Comparison of ENCODE assay signal across 8 cellular contexts in genomic region chr5:149550267-149550582, GRCh38. TPM values are rescaled to one million over a fixed set of nuclear protein-coding genes. Genes with fewer than 3 reads are reported as not detected.
DNase-seq lines count a peak whose midpoint lies in the region; ATAC-seq and TF ChIP-seq lines count a peak whose summit lies in the region.

No MANE protein-coding gene starts in this region.

- in situ Hi-C loops in KBM-7 (cut with MboI; ENCODE audit: low pct_unique_long_range_greater_than_20kb, low sequenced_read_pairs) = loop anchor here (10.0 kb wide), 1 partner anchor 105 kb away; no protein-coding TSS in a partner anchor

- no peak for TF ChIP-seq CTCF in heart left ventricle (IDR thresholded peaks at IDR 0.05)
- TF ChIP-seq CTCF in WI38 (IDR thresholded peaks at IDR 0.05; ENCODE audit: low read depth, low read length) = no peak

- intact Hi-C loops in heart left ventricle (cut with DNase I) = loop anchor here in 6 of 10 donors (2.0 to 5.0 kb wide), 6 partner anchors 33 to 113 kb away; no protein-coding TSS in a partner anchor
- intact Hi-C loops in cardiac septum (cut with DNase I) = loop anchor here (5.0 kb wide), 1 partner anchor 63 kb away; no protein-coding TSS in a partner anchor

- no peaks in the 10 kb centered on the region for H3K9me3 ChIP-seq in heart left ventricle

- 0 to 1% (median 0%) methylated on average over 12 of the region's 12 CpGs for WGBS in heart left ventricle, 4 donors

- H3K27ac ChIP-seq in heart left ventricle (peak overlapping the region; percentile 93 to 100 (median 98)), rectal smooth muscle tissue (ENCODE audit: low read depth, low read length) (peak overlapping the region; percentile 98)

- no peak for ATAC-seq in heart left ventricle
- no peak for ATAC-seq in HG03095 (IDR thresholded peaks at IDR 0.05; ENCODE audit: unreplicated experiment)

- no peaks in the 10 kb centered on the region for H3K27me3 ChIP-seq in heart left ventricle
- H3K27me3 ChIP-seq in rectal smooth muscle tissue (ENCODE audit: control insufficient read depth, insufficient read depth, low read length) = no peaks in the 10 kb centered on the region

- peak overlapping the region; percentile 99 for H3K9ac ChIP-seq in rectal smooth muscle tissue (ENCODE audit: low read length)

- H3K4me1 ChIP-seq in heart left ventricle = peaks cover 4 to 56% (median 42%) of the 10 kb centered on the region in 12 donors
- H3K4me1 ChIP-seq in rectal smooth muscle tissue (ENCODE audit: control insufficient read depth, insufficient read depth, low read length) = peaks cover 15% of the 10 kb centered on the region

- TF ChIP-seq POLR2A in heart left ventricle (IDR thresholded peaks at IDR 0.05) = no peak

- H3K36me3 ChIP-seq in heart left ventricle = peaks cover 0 to 46% (median 36%) of the 10 kb centered on the region in 9 donors
- H3K36me3 ChIP-seq in rectal smooth muscle tissue (ENCODE audit: control insufficient read depth, insufficient read depth, low read length) = peaks cover 6% of the 10 kb centered on the region

- H3K4me3 ChIP-seq in heart left ventricle (peak overlapping the region; percentile 58 to 95 (median 90)), WI38 (ENCODE audit: low read depth, low read length) (peak overlapping the region; percentile 77), rectal smooth muscle tissue (ENCODE audit: low read length) (peak overlapping the region; percentile 98)

- no peak for DNase-seq in heart left ventricle
- DNase-seq in cardiac septum (ENCODE audit: low spot score) = no peak
- DNase-seq in fibroblast of the conjunctiva (ENCODE audit: low read depth) = peak; percentile 36
- no peak for DNase-seq in KBM-7
- no peak for DNase-seq in foreskin melanocyte

RNA-seq across cellular contexts. Expression of gene CSNK1A1, which starts 1.0 kb away (rescaled TPM):
- 100 to 1,000 TPM; 156 to 242 (median 210) TPM for total RNA-seq in heart left ventricle
- 100 to 1,000 TPM in 1 of 2 donors, 10 to 100 TPM in 1; 42.5 to 172 TPM for polyA plus RNA-seq in heart left ventricle
- total RNA-seq in cardiac septum = 206 TPM

RNA-seq across cellular contexts. Expression of gene ARHGEF37, which starts 31.1 kb away (rescaled TPM):
- total RNA-seq in heart left ventricle (10 to 100 TPM; 16.0 to 28.5 (median 18.2) TPM), cardiac septum (15.8 TPM)
- polyA plus RNA-seq in heart left ventricle = 1 to 10 TPM; 8.1 to 9.3 TPM
